14 cellular contexts compared by ENCODE assay signal in genomic region chr18:332721-333513, GRCh38.
DNase-seq lines count a peak whose midpoint lies in the region; ATAC-seq and TF ChIP-seq lines count a peak whose summit lies in the region.
"Had no signal": no experiment of that assay in that cellular context is flagged by ENCODE, and none has a peak within 500 bp of the region (broad histone marks: within the 10 kb centered on the region; RNA-seq: fewer than 3 reads in every experiment).

No MANE protein-coding gene starts in this region.

- intact Hi-C loops in left ventricle myocardium inferior (cut with micrococcal nuclease): no loop called here
- intact Hi-C loops in psoas muscle (cut with DNase I): no loop called here

- H3K9me3 ChIP-seq in left ventricle myocardium inferior (replicated peaks) (no peaks in the 10 kb centered on the region), psoas muscle (no peaks in the 10 kb centered on the region)
- H3K9me3 ChIP-seq: A549 had no signal

- H3K36me3 ChIP-seq in left ventricle myocardium inferior (no peaks in the 10 kb centered on the region), psoas muscle (ENCODE audit: insufficient read depth in 1 of 2, low read depth in 1 of 2) (no peaks in the 10 kb centered on the region)

- peak overlapping the region; percentile 21 for H3K27ac ChIP-seq in caudate nucleus (ENCODE audit: low read depth, low read length)
- H3K27ac ChIP-seq in left ventricle myocardium inferior (replicated peaks): peak overlapping the region; percentile 55
- H3K27ac ChIP-seq in psoas muscle: no peak overlapping the region
- H3K27ac ChIP-seq: A549 had no signal

- WGBS in psoas muscle, 3 donors: 15 to 25% (median 23%) methylated on average over 14 of the region's 14 CpGs

- H3K4me1 ChIP-seq in left ventricle myocardium inferior (peaks cover 27% of the 10 kb centered on the region), psoas muscle (peaks cover 7% of the 10 kb centered on the region)
- H3K4me1 ChIP-seq: A549 had no signal

- peak; percentile 28 to 75 (median 46) for ATAC-seq in psoas muscle
- ATAC-seq in GM21717 (IDR thresholded peaks at IDR 0.05; ENCODE audit: unreplicated experiment): no peak
- no peak for ATAC-seq in HG03354 (IDR thresholded peaks at IDR 0.05; ENCODE audit: poor library complexity, severe bottlenecking, unreplicated experiment)
- ATAC-seq: A549; naive thymus-derived CD4-positive, alpha-beta T cell had no signal

- TF ChIP-seq CTCF in AG09319 (IDR thresholded peaks at IDR 0.05; ENCODE audit: low read depth, low read length) (peak; percentile 22), left ventricle myocardium inferior (IDR thresholded peaks at IDR 0.05; ENCODE audit: borderline replicate concordance) (no peak), psoas muscle (IDR thresholded peaks at IDR 0.05) (no peak)

- H3K27me3 ChIP-seq in left ventricle myocardium inferior (ENCODE audit: low read depth): no peaks in the 10 kb centered on the region
- peaks cover 0 to 3% (median 0%) of the 10 kb centered on the region in 3 donors for H3K27me3 ChIP-seq in psoas muscle (ENCODE audit: insufficient read depth in 3 of 3, low read length in 2 of 3)

- DNase-seq in AG09319 (ENCODE audit: extremely low read depth, low read depth) (peak; percentile 71), caudate nucleus (lab: John Stamatoyannopoulos, UW) (peak in 21 of 61 donors; percentile 1 to 22 (median 9)), left ventricle myocardium inferior (peak; percentile 65), psoas muscle (peak; percentile 50 to 86), DMS 273 (lab: John Stamatoyannopoulos, UW; ENCODE audit: unreplicated experiment) (no peak), NCI-H82 treated with DMSO at 0.1 percent for 48 hours (lab: John Stamatoyannopoulos, UW; ENCODE audit: unreplicated experiment) (no peak)
- DNase-seq: activated CD4-positive, CD25-positive, alpha-beta regulatory T cell; activated CD8-positive, alpha-beta memory T cell treated with anti-CD3 and anti-CD28 coated beads, Interleukin-2, amount 50 U/mL, for 48 hours; activated naive CD4-positive, alpha-beta T cell treated with anti-CD3 and anti-CD28 coated beads, Interleukin-2, amount 50 U/mL, for 16 hours; MV-4-11; naive thymus-derived CD4-positive, alpha-beta T cell had no signal

- no peak overlapping the region for H3K4me3 ChIP-seq in left ventricle myocardium inferior
- H3K4me3 ChIP-seq in psoas muscle: no peak overlapping the region
- H3K4me3 ChIP-seq: A549 had no signal

Comparison
In these comparisons a context has a peak if more than half of its experiments do, and no peak if none do; other contexts are left out.
1. DNase-seq: peak in AG09319 (single experiment), left ventricle myocardium inferior (single experiment) and psoas muscle (2 of 2); none in DMS 273 (single experiment) and NCI-H82 treated with DMSO at 0.1 percent for 48 hours (single experiment).
2. ATAC-seq: peak in psoas muscle (4 of 4); none in GM21717 (single experiment) and HG03354 (single experiment).